Comparison of ENCODE assay signal across 20 cellular contexts in the genomic region with DNA sequence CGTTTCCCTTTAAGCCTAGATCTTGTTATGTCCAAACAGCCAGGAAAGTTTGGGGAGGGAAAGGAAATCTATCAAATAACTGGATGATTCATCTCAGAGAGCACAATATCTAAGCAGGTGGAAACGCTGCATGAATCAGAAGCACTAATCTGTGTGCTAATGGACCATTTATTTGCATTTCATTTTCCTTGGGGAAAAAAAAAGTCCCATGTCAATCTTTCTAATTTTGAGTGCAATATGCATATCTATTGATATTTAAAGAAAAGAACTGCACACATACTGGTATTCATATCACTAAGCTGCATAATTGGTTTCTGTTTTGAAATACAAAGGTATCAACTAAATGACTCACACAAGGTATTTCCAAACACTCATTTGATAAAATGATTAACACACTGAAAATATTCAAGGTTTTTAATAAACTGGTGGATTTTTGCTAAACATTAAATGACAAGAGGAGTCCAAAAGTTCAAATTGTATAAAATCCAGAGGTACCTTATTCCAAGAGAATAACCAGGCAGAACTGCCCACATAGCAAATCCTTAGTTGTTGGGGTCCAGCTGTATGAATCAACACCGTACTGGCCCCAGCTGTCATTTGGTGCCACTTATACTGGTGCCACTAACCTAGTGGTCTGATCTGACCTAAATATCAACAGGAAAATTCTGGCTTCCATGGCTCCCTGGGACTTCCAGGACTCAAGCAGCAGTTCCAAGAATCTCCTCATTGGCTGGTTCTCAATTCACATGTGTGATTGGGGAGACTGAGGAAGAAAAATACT.
DNase-seq lines count a peak whose midpoint lies in the region; ATAC-seq and TF ChIP-seq lines count a peak whose summit lies in the region.
"Had no signal": no experiment of that assay in that cellular context is flagged by ENCODE, and none has a peak within 500 bp of the region (broad histone marks: within the 10 kb centered on the region; RNA-seq: fewer than 3 reads in every experiment).

No MANE protein-coding gene starts in this region.

- CTCF ChIA-PET in MCF 10A (lab: Yijun Ruan, JAX): interaction anchor here (0.6 to 1.7 kb wide), 3 partner anchors 49 to 1775 kb away, joined by 3 read pairs; no protein-coding TSS in a partner anchor

- peak; percentile 82 for ATAC-seq in HG02870 (IDR thresholded peaks at IDR 0.05; ENCODE audit: unreplicated experiment)
- ATAC-seq in activated T-helper 17 cell treated with anti-CD3 and anti-CD28 coated beads, Interleukin-2, amount 50 U/mL, for 72 hours (replicated peaks): peak; percentile 93
- peak; percentile 78 for ATAC-seq in stimulated activated naive CD8-positive, alpha-beta T cell treated with anti-CD3 and anti-CD28 coated beads, Interleukin-15, Interleukin-2, amounts not matched to agents 100 U/mL and 50 U/mL, for 24 hours
- ATAC-seq: esophagus mucosa had no signal

- H3K36me3 ChIP-seq in breast epithelium: no peaks in the 10 kb centered on the region
- H3K36me3 ChIP-seq: ascending aorta, right atrium auricular region, thoracic aorta had no signal

- H3K27ac Mint-ChIP-seq in MCF 10A (ENCODE audit: low read depth, unreplicated experiment) (no peak overlapping the region), immature natural killer cell (no peak overlapping the region), osteocyte (ENCODE audit: unreplicated experiment) (no peak overlapping the region)
- H3K27ac Mint-ChIP-seq in activated T-helper 17 cell treated with anti-CD3 and anti-CD28 coated beads, Interleukin-2, amount 50 U/mL, for 72 hours: peak overlapping the region; percentile 50
- H3K27ac Mint-ChIP-seq: IgD-negative memory B cell, nephron progenitor cell had no signal

- DNase-seq in MCF 10A (ENCODE audit: unreplicated experiment): peak; percentile 36
- no peak for DNase-seq in breast epithelium (ENCODE audit: low spot score in 2 of 2)
- DNase-seq in stimulated activated naive CD8-positive, alpha-beta T cell treated with anti-CD3 and anti-CD28 coated beads, Interleukin-15, Interleukin-2, amounts not matched to agents 100 U/mL and 50 U/mL, for 24 hours: no peak
- no peak for DNase-seq in immature natural killer cell
- DNase-seq in osteocyte (ENCODE audit: extremely low spot score, unreplicated experiment): no peak
- no peak for DNase-seq in pons (ENCODE audit: low spot score)
- DNase-seq: glutamatergic neuron; HCEC 1CT; MV-4-11; nephron progenitor cell; NK-92 treated with Interleukin-12 subunit alpha and Interleukin-12 subunit beta, amount 100 ng/mL, for 24 hours; SHP77 treated with DMSO at 0.1 percent for 48 hours had no signal

- H3K27ac ChIP-seq in breast epithelium: no peak overlapping the region
- H3K27ac ChIP-seq: ascending aorta, coronary artery, right atrium auricular region, thoracic aorta had no signal

- H3K4me1 ChIP-seq in breast epithelium: no peaks in the 10 kb centered on the region
- H3K4me1 ChIP-seq: ascending aorta, right atrium auricular region had no signal

- no peaks in the 10 kb centered on the region for H3K27me3 ChIP-seq in breast epithelium
- H3K27me3 ChIP-seq: ascending aorta, right atrium auricular region had no signal

- no peaks in the 10 kb centered on the region for H3K36me3 Mint-ChIP-seq in MCF 10A (ENCODE audit: insufficient read depth, unreplicated experiment)
- no peaks in the 10 kb centered on the region for H3K36me3 Mint-ChIP-seq in activated T-helper 17 cell treated with anti-CD3 and anti-CD28 coated beads, Interleukin-2, amount 50 U/mL, for 72 hours (ENCODE audit: low read depth)
- peaks cover 4 to 8% (median 5%) of the 10 kb centered on the region in 3 donors for H3K36me3 Mint-ChIP-seq in immature natural killer cell
- H3K36me3 Mint-ChIP-seq in osteocyte (ENCODE audit: unreplicated experiment): no peaks in the 10 kb centered on the region

- TF ChIP-seq CTCF in MCF 10A (IDR thresholded peaks at IDR 0.05; ENCODE audit: unreplicated experiment) (no peak), breast epithelium (IDR thresholded peaks at IDR 0.05) (no peak), osteocyte (IDR thresholded peaks at IDR 0.05) (no peak)

- no peak for TF ChIP-seq POLR2A in breast epithelium (IDR thresholded peaks at IDR 0.05)

- H3K27me3 Mint-ChIP-seq in MCF 10A (ENCODE audit: insufficient read depth, unreplicated experiment) (no peaks in the 10 kb centered on the region), immature natural killer cell (ENCODE audit: low read depth in 3 of 3) (peaks cover 0 to 2% (median 0%) of the 10 kb centered on the region in 3 donors), osteocyte (ENCODE audit: unreplicated experiment) (no peaks in the 10 kb centered on the region)
- no peaks in the 10 kb centered on the region for H3K27me3 Mint-ChIP-seq in activated T-helper 17 cell treated with anti-CD3 and anti-CD28 coated beads, Interleukin-2, amount 50 U/mL, for 72 hours
- H3K27me3 Mint-ChIP-seq: IgD-negative memory B cell had no signal

- no peak overlapping the region for H3K4me3 ChIP-seq in breast epithelium
- H3K4me3 ChIP-seq: ascending aorta, coronary artery, right atrium auricular region, thoracic aorta had no signal

- H3K4me1 Mint-ChIP-seq in MCF 10A (ENCODE audit: insufficient read depth, unreplicated experiment) (no peaks in the 10 kb centered on the region), immature natural killer cell (no peaks in the 10 kb centered on the region), osteocyte (ENCODE audit: unreplicated experiment) (no peaks in the 10 kb centered on the region)
- peaks cover 18% of the 10 kb centered on the region for H3K4me1 Mint-ChIP-seq in activated T-helper 17 cell treated with anti-CD3 and anti-CD28 coated beads, Interleukin-2, amount 50 U/mL, for 72 hours

- BruUV-seq in MCF 10A (replicated peaks; lab: Mats Ljungman, UMichigan): no TSS peak

- intact Hi-C loops in MCF 10A (cut with micrococcal nuclease): no loop called here
- intact Hi-C loops in breast epithelium (cut with DNase I; ENCODE audit: low total_unique reads): no loop called here

- no peak overlapping the region for H3K4me3 Mint-ChIP-seq in MCF 10A (ENCODE audit: unreplicated experiment)
- peak overlapping the region; percentile 36 for H3K4me3 Mint-ChIP-seq in activated T-helper 17 cell treated with anti-CD3 and anti-CD28 coated beads, Interleukin-2, amount 50 U/mL, for 72 hours
- H3K4me3 Mint-ChIP-seq in immature natural killer cell: no peak overlapping the region
- no peak overlapping the region for H3K4me3 Mint-ChIP-seq in osteocyte (ENCODE audit: unreplicated experiment)
- H3K4me3 Mint-ChIP-seq: IgD-negative memory B cell, nephron progenitor cell had no signal

- peaks cover 7% of the 10 kb centered on the region for H3K9me3 Mint-ChIP-seq in MCF 10A (ENCODE audit: unreplicated experiment)
- H3K9me3 Mint-ChIP-seq in activated T-helper 17 cell treated with anti-CD3 and anti-CD28 coated beads, Interleukin-2, amount 50 U/mL, for 72 hours: peaks cover 8% of the 10 kb centered on the region
- H3K9me3 Mint-ChIP-seq in immature natural killer cell: peaks cover 0 to 6% (median 0%) of the 10 kb centered on the region in 6 donors
- H3K9me3 Mint-ChIP-seq in osteocyte (ENCODE audit: unreplicated experiment): peaks cover 10% of the 10 kb centered on the region

- POLR2A ChIA-PET in MCF 10A (lab: Yijun Ruan, JAX): interaction anchor here (1.4 kb wide), 1 partner anchor 14 kb away, joined by 4 read pairs; no protein-coding TSS in a partner anchor

- peaks cover 0 to 13% of the 10 kb centered on the region in 2 donors for H3K9me3 ChIP-seq in breast epithelium
- H3K9me3 ChIP-seq: ascending aorta, right atrium auricular region, thoracic aorta had no signal
